In the genomic region with DNA sequence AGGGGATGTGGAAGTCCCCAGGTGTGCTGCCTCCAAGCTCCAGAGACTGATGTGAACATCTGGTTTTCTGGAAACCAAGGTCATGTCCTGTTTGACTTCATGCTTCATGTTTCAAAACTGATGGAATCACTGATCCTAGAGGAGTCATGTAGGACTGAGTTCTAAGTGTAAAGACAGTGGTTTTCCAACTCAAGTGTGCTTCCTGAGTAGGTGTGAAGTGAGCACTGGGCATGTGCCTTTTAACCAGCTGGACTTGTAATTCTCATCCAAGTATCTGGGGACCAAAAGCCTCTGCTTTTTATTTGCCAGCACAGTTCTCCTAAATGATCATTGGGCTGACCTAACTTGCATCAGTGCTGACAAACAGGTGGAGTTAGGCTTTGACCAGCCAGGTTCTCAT, we compare ENCODE assay signal across 24 cellular contexts. TPM values are rescaled to one million over a fixed set of nuclear protein-coding genes. Genes with fewer than 3 reads are reported as not detected.
DNase-seq lines count a peak whose midpoint lies in the region; ATAC-seq, FAIRE-seq and TF ChIP-seq lines count a peak whose summit lies in the region.
"Had no signal": no experiment of that assay in that cellular context is flagged by ENCODE, and none has a peak within 500 bp of the region (broad histone marks: within the 10 kb centered on the region; RNA-seq: fewer than 3 reads in every experiment).

No MANE protein-coding gene starts in this region.

- H4K20me1 ChIP-seq in BLaER1 (no peaks in the 10 kb centered on the region), IMR-90 (ENCODE audit: insufficient read depth, low read length) (no peaks in the 10 kb centered on the region), H1 (replicated peaks in 1 of 2; ENCODE audit: control insufficient read depth in 1 of 2, insufficient read depth in 2 of 2, low read length in 2 of 2) (no peaks in the 10 kb centered on the region)

- H3K14ac ChIP-seq in IMR-90 (replicated peaks; ENCODE audit: low read depth, low read length) (no peak overlapping the region), H1 (ENCODE audit: insufficient read length) (no peak overlapping the region)

- H3K4ac ChIP-seq in IMR-90 (ENCODE audit: low read depth, low read length) (no peak overlapping the region), H1 (replicated peaks; ENCODE audit: insufficient read length, low read depth, low read length) (no peak overlapping the region)

- peak overlapping the region; percentile 57 for H3K9ac ChIP-seq in BLaER1
- no peak overlapping the region for H3K9ac ChIP-seq in IMR-90 (ENCODE audit: low read depth, low read length)
- H3K9ac ChIP-seq in H1 (replicated peaks in 1 of 4; ENCODE audit: extremely low read depth in 1 of 4, low read depth in 3 of 4, low read length in 3 of 4) = no peak overlapping the region

- H3K27me3 Mint-ChIP-seq in osteocyte (ENCODE audit: unreplicated experiment) = no peaks in the 10 kb centered on the region
- no peaks in the 10 kb centered on the region for H3K27me3 Mint-ChIP-seq in Caco-2 (ENCODE audit: insufficient read depth, unreplicated experiment)

- H3K9me3 Mint-ChIP-seq in osteocyte (ENCODE audit: unreplicated experiment) = no peaks in the 10 kb centered on the region
- H3K9me3 Mint-ChIP-seq in Caco-2 (ENCODE audit: unreplicated experiment) = no peaks in the 10 kb centered on the region
- H3K9me3 Mint-ChIP-seq: T-cell had no signal

- DNase-seq in IMR-90 (no peak), H1 (ENCODE audit: low read depth in 1 of 2, low spot score in 2 of 2) (no peak), osteocyte (ENCODE audit: extremely low spot score, unreplicated experiment) (no peak), GM19240 (ENCODE audit: insufficient read length, low spot score) (no peak), Caco-2 (no peak)
- no peak for DNase-seq in stimulated activated naive CD4-positive, alpha-beta T cell treated with Interleukin-2 at 50 U/mL for 16 hours (lab: John Stamatoyannopoulos, UW)
- DNase-seq: AML-193, DND-41, Karpas-422, NCI-H2081 treated with DMSO at 0.1 percent for 48 hours, NCI-H2227 treated with DMSO at 0.1 percent for 48 hours, NCI-H510A, PC-9, SJCRH30, T-cell had no signal

- no TSS peak for BruUV-seq in IMR-90 (replicated peaks; lab: Mats Ljungman, UMichigan)
- BruUV-seq in Caco-2 (replicated peaks; lab: Mats Ljungman, UMichigan) = no TSS peak

- no peak overlapping the region for H2AK9ac ChIP-seq in IMR-90 (replicated peaks; ENCODE audit: low read depth, low read length, poor library complexity)

- H3K27ac ChIP-seq in BLaER1 = peak overlapping the region; percentile 65
- no peak overlapping the region for H3K27ac ChIP-seq in IMR-90 (ENCODE audit: insufficient read depth, low read length)
- H3K27ac ChIP-seq in H1 (ENCODE audit: low read depth, low read length) = no peak overlapping the region
- H3K27ac ChIP-seq: PC-9, SJCRH30 had no signal

- in situ Hi-C loops in IMR-90 (cut with MboI; ENCODE audit: low sequenced_read_pairs) = no loop called here

- peak overlapping the region; percentile 62 for H3K27ac Mint-ChIP-seq in osteocyte (ENCODE audit: unreplicated experiment)
- H3K27ac Mint-ChIP-seq in Caco-2 (ENCODE audit: unreplicated experiment) = no peak overlapping the region
- H3K27ac Mint-ChIP-seq: CD14-positive monocyte, IgD-negative memory B cell, T-cell had no signal

- dilution Hi-C loops in IMR-90 (cut with HindIII; ENCODE audit: low sequenced_read_pairs, unreplicated experiment) = no loop called here

- no peaks in the 10 kb centered on the region for H3K9me1 ChIP-seq in IMR-90 (ENCODE audit: insufficient read depth, low read length)

- no peak overlapping the region for H2BK20ac ChIP-seq in IMR-90 (ENCODE audit: low read depth, low read length)
- no peak overlapping the region for H2BK20ac ChIP-seq in H1 (ENCODE audit: low read length)

- H3K23me2 ChIP-seq in H1 (ENCODE audit: low read depth, low read length) = no peaks in the 10 kb centered on the region

- H2BK5ac ChIP-seq in IMR-90 (ENCODE audit: low read depth, low read length, poor library complexity, severe bottlenecking) (no peak overlapping the region), H1 (ENCODE audit: low read depth, low read length) (no peak overlapping the region)

- H3K4me2 ChIP-seq in BLaER1 (peak overlapping the region; percentile 69), IMR-90 (ENCODE audit: low read depth, low read length) (no peak overlapping the region), H1 (ENCODE audit: insufficient read depth in 1 of 2, low read depth in 2 of 2, low read length in 2 of 2) (no peak overlapping the region)
- H3K4me2 ChIP-seq: PC-9 had no signal

- H3K36me3 Mint-ChIP-seq in osteocyte (ENCODE audit: unreplicated experiment) = no peaks in the 10 kb centered on the region
- H3K36me3 Mint-ChIP-seq in Caco-2 (ENCODE audit: insufficient read depth, unreplicated experiment) = no peaks in the 10 kb centered on the region
- H3K36me3 Mint-ChIP-seq: CD14-positive monocyte, IgD-negative memory B cell, T-cell had no signal

- H4K5ac ChIP-seq in IMR-90 (ENCODE audit: low read depth, low read length) (no peak overlapping the region), H1 (ENCODE audit: insufficient read length, low read depth, low read length) (no peak overlapping the region)

- POLR2A ChIA-PET in IMR-90 (lab: Charles Lee; ENCODE audit: unreplicated experiment) = no interaction called here
- POLR2A ChIA-PET in H1 (lab: Charles Lee; ENCODE audit: partially characterized antibody) = no interaction called here
- POLR2A ChIA-PET in Caco-2 (lab: Charles Lee) = interaction anchor here (0.6 kb wide), 1 partner anchor 70 kb away, joined by 8 read pairs; no protein-coding TSS in a partner anchor

- H4K91ac ChIP-seq in IMR-90 (ENCODE audit: insufficient read depth, low read depth, low read length) = no peak overlapping the region
- no peak overlapping the region for H4K91ac ChIP-seq in H1 (replicated peaks; ENCODE audit: insufficient read length, low read length)

- H3K4me3 ChIP-seq in BLaER1 = no peak overlapping the region
- H3K4me3 ChIP-seq in IMR-90 (ENCODE audit: insufficient read depth, low read depth, low read length) = no peak overlapping the region
- no peak overlapping the region for H3K4me3 ChIP-seq in H1 (ENCODE audit: extremely low read depth in 1 of 4, insufficient read depth in 2 of 4, low read depth in 3 of 4, low read length in 4 of 4)
- no peak overlapping the region for H3K4me3 ChIP-seq in Caco-2 (ENCODE audit: low read depth, low read length)
- H3K4me3 ChIP-seq: PC-9, SJCRH30 had no signal

- H2AFZ ChIP-seq in IMR-90 (replicated peaks; ENCODE audit: low read length, poor library complexity) = no peak overlapping the region
- H2AFZ ChIP-seq in H1 (ENCODE audit: low read length) = no peak overlapping the region
- H2AFZ ChIP-seq: PC-9 had no signal

- no peaks in the 10 kb centered on the region for H3K27me3 ChIP-seq in BLaER1
- peaks cover 5% of the 10 kb centered on the region for H3K27me3 ChIP-seq in IMR-90 (ENCODE audit: control insufficient read depth, insufficient read depth, low read length)
- H3K27me3 ChIP-seq in H1 (replicated peaks in 1 of 4; ENCODE audit: control insufficient read depth in 3 of 4, extremely low read depth in 1 of 4, insufficient read depth in 3 of 4, low read length in 3 of 4) = no peaks in the 10 kb centered on the region; a peak in 2 of 7 replicates
- H3K27me3 ChIP-seq in Caco-2 (replicated peaks; ENCODE audit: control insufficient read depth, insufficient read depth, low read length) = no peaks in the 10 kb centered on the region
- H3K27me3 ChIP-seq: SJCRH30 had no signal

- peaks cover 100% of the 10 kb centered on the region for H3K4me1 ChIP-seq in BLaER1
- peaks cover 4% of the 10 kb centered on the region for H3K4me1 ChIP-seq in IMR-90 (ENCODE audit: control insufficient read depth, insufficient read depth, low read length)
- peaks cover 0 to 1% (median 0%) of the 10 kb centered on the region in 4 experiments; a peak in 1 of 7 replicates for H3K4me1 ChIP-seq in H1 (replicated peaks in 1 of 4; ENCODE audit: control insufficient read depth in 3 of 4, insufficient read depth in 4 of 4, low read length in 3 of 4)
- H3K4me1 ChIP-seq in Caco-2 = no peaks in the 10 kb centered on the region; the same call in 1 of the 2 replicates
- H3K4me1 ChIP-seq: SJCRH30 had no signal

- intact Hi-C loops in IMR-90 (cut with micrococcal nuclease) (no loop called here), Caco-2 (cut with micrococcal nuclease; ENCODE audit: unreplicated experiment) (no loop called here)

- FAIRE-seq in H1 (lab: Jason Lieb, UNC) = no peak
- FAIRE-seq: GM12891, H54, HTR-8/SVneo had no signal

- H3K79me1 ChIP-seq in IMR-90 (ENCODE audit: low read depth in 1 of 2, low read length in 2 of 2) = no peaks in the 10 kb centered on the region
- no peaks in the 10 kb centered on the region for H3K79me1 ChIP-seq in H1 (ENCODE audit: low read depth, low read length)

- H2BK120ac ChIP-seq in IMR-90 (ENCODE audit: low read depth, low read length) = peak overlapping the region; percentile 19; the same call in 1 of the 2 replicates
- H2BK120ac ChIP-seq in H1 (replicated peaks; ENCODE audit: low read depth, low read length) = no peak overlapping the region

- TF ChIP-seq RAD21 in IMR-90 (IDR thresholded peaks at IDR 0.05; ENCODE audit: low read length) = no peak
- no peak for TF ChIP-seq RAD21 in H1 (IDR thresholded peaks at IDR 0.05 in 1 of 2, conservative IDR thresholded peaks at IDR 0.05 in 1 of 2; ENCODE audit: low read depth in 2 of 2, low read length in 2 of 2)

- ATAC-seq in IMR-90 (ENCODE audit: low read depth) (no peak), GM18498 (IDR thresholded peaks at IDR 0.05; ENCODE audit: unreplicated experiment) (no peak)
- ATAC-seq: T-cell had no signal

- TF ChIP-seq POLR2A in IMR-90 (IDR thresholded peaks at IDR 0.05; ENCODE audit: low read depth, low read length) = no peak
- TF ChIP-seq POLR2A in H1 (IDR thresholded peaks at IDR 0.05; ENCODE audit: control extremely low read depth in 1 of 2, low read depth in 2 of 2, low read length in 2 of 2) = no peak

- H3K4me3 Mint-ChIP-seq in osteocyte (ENCODE audit: unreplicated experiment) (no peak overlapping the region), Caco-2 (ENCODE audit: unreplicated experiment) (no peak overlapping the region)
- H3K4me3 Mint-ChIP-seq: IgD-negative memory B cell, T-cell had no signal

- H2BK12ac ChIP-seq in H1 (ENCODE audit: low read depth, low read length) = no peak overlapping the region

- TF ChIP-seq CTCF in IMR-90 (conservative IDR thresholded peaks at IDR 0.05; ENCODE audit: low read depth, low read length) = no peak
- no peak for TF ChIP-seq CTCF in H1 (IDR thresholded peaks at IDR 0.05; ENCODE audit: control extremely low read depth in 1 of 3, insufficient read depth in 1 of 3, low read depth in 1 of 3, low read length in 3 of 3)
- TF ChIP-seq CTCF in osteocyte (IDR thresholded peaks at IDR 0.05) = no peak
- TF ChIP-seq CTCF in Caco-2 (IDR thresholded peaks at IDR 0.05; ENCODE audit: insufficient read depth in 1 of 2, low read depth in 1 of 2, low read length in 1 of 2, severe bottlenecking in 1 of 2, unreplicated experiment in 1 of 2) = no peak

- no peak for TF ChIP-seq EP300 in H1 (IDR thresholded peaks at IDR 0.05; ENCODE audit: borderline replicate concordance in 1 of 2, low read depth in 2 of 2, low read length in 2 of 2)

- H2BK15ac ChIP-seq in IMR-90 (ENCODE audit: low read depth, low read length) (0 out of 3 replicates have a peak overlapping the region, but pooled peaks have one; percentile 22), H1 (ENCODE audit: low read length) (no peak overlapping the region)

- peak overlapping the region; percentile 37 for H3K23ac ChIP-seq in IMR-90 (ENCODE audit: low read depth, low read length)
- H3K23ac ChIP-seq in H1 (ENCODE audit: insufficient read length) = no peak overlapping the region

- CTCF ChIA-PET in IMR-90 (lab: Yijun Ruan, JAX) = interaction anchor here (0.8 kb wide), 2 partner anchors 38 to 153 kb away, joined by 3 read pairs; partner anchors contain the start of gene ARHGAP29
- CTCF ChIA-PET in H1 (lab: Charles Lee; ENCODE audit: partially characterized antibody) = interaction anchor here (1.6 to 4.3 kb wide), 5 partner anchors 16 to 251 kb away, joined by 4 to 18 read pairs (median 6); no protein-coding TSS in a partner anchor
- CTCF ChIA-PET in Caco-2 (lab: Charles Lee) = no interaction called here

- H3K4me1 Mint-ChIP-seq in osteocyte (ENCODE audit: unreplicated experiment) (peaks cover 56% of the 10 kb centered on the region), Caco-2 (ENCODE audit: low read depth, unreplicated experiment) (peaks cover 8% of the 10 kb centered on the region)
- H3K4me1 Mint-ChIP-seq: CD14-positive monocyte, IgD-negative memory B cell had no signal

- no peaks in the 10 kb centered on the region for H3K36me3 ChIP-seq in BLaER1
- H3K36me3 ChIP-seq in IMR-90 (ENCODE audit: control insufficient read depth, insufficient read depth, low read length) = no peaks in the 10 kb centered on the region
- no peaks in the 10 kb centered on the region for H3K36me3 ChIP-seq in H1 (ENCODE audit: control insufficient read depth in 2 of 4, insufficient read depth in 4 of 4, low read length in 3 of 4)
- no peaks in the 10 kb centered on the region for H3K36me3 ChIP-seq in Caco-2 (ENCODE audit: control insufficient read depth, insufficient read depth, low read length)
- H3K36me3 ChIP-seq: SJCRH30 had no signal

- H3K56ac ChIP-seq in IMR-90 (ENCODE audit: extremely low read depth, insufficient read depth, low read length) (no peak overlapping the region), H1 (replicated peaks; ENCODE audit: insufficient read length, low read depth, low read length) (no peak overlapping the region)

- no peaks in the 10 kb centered on the region for H3K9me3 ChIP-seq in BLaER1
- no peaks in the 10 kb centered on the region for H3K9me3 ChIP-seq in IMR-90 (ENCODE audit: control insufficient read depth, insufficient read depth, low read length)
- H3K9me3 ChIP-seq in H1 (ENCODE audit: insufficient read depth in 2 of 2, low read depth in 1 of 2, low read length in 1 of 2) = no peaks in the 10 kb centered on the region
- H3K9me3 ChIP-seq in Caco-2 = no peaks in the 10 kb centered on the region
- H3K9me3 ChIP-seq: SJCRH30 had no signal

- H2AK5ac ChIP-seq in IMR-90 (ENCODE audit: low read depth, low read length) (0 out of 2 replicates have a peak overlapping the region, but pooled peaks have one; percentile 25), H1 (ENCODE audit: low read depth, low read length) (no peak overlapping the region)

- no peak overlapping the region for H4K8ac ChIP-seq in IMR-90 (ENCODE audit: low read depth in 2 of 2, low read length in 2 of 2)
- no peak overlapping the region; the same call in 1 of the 2 replicates for H4K8ac ChIP-seq in H1 (ENCODE audit: extremely low read depth, insufficient read depth, low read length)

- H3K79me2 ChIP-seq in H1 (ENCODE audit: control insufficient read depth in 1 of 2, insufficient read depth in 2 of 2, low read length in 2 of 2) = no peaks in the 10 kb centered on the region

- H3K18ac ChIP-seq in IMR-90 (ENCODE audit: low read depth, low read length) = no peak overlapping the region
- no peak overlapping the region for H3K18ac ChIP-seq in H1 (ENCODE audit: extremely low read depth, low read length)

RNA-seq across cellular contexts. Expression of gene ABCA4, which starts 36.9 kb away (rescaled TPM):
- total RNA-seq in IMR-90 (2012; rRNA removed) (under 0.01 TPM in 2 replicates), osteocyte (6.0 and 6.6 TPM in 2 replicates), Caco-2 (2022) (1.0 and 1.8 TPM in 2 replicates)
- polyA plus RNA-seq in IMR-90 (2012; rRNA removed) (0.11 and 0.36 TPM in 2 replicates), H1 (2011; rRNA removed) (0.06 TPM in 2 replicates)
- polyA plus RNA-seq in IMR-90 (2012; cell fraction: cytosol; rRNA removed) = 0.01 and 0.07 TPM in 2 replicates
- 0.40 and 0.99 TPM in 2 replicates for polyA plus RNA-seq in IMR-90 (2012; cell fraction: nucleus; rRNA removed; ENCODE audit: low replicate concordance)
- total RNA-seq in H1 (2021; fragmentation: NEBNext Ultra II Directional; extraction: Animal tissue kit (Norgen Biotek cat#: 25700)) = not detected in 2 replicates
- 0.06 TPM for polyA plus RNA-seq in H1 (2011; cell fraction: cytosol; rRNA removed)
- 0.50 TPM for polyA plus RNA-seq in H1 (2011; cell fraction: nucleus; rRNA removed)
- 0.12 to 0.62 TPM (median 0.24 TPM) in 4 replicates for polyA plus RNA-seq in H1 (2012, experiment 1 of 2)
- not detected for polyA plus RNA-seq in H1 (2012, experiment 2 of 2)
- polyA plus RNA-seq in H1 (2013, experiment 1 of 2) = 0.06 TPM
- 0.07 TPM for polyA plus RNA-seq in H1 (2013, experiment 2 of 2)
- polyA minus RNA-seq in H1 (2011; rRNA and poly(A)+ RNA removed) = 0.02 and 0.03 TPM in 2 replicates
- polyA minus RNA-seq in H1 (2011; cell fraction: cytosol; rRNA and poly(A)+ RNA removed) = not detected
- polyA minus RNA-seq in H1 (2011; cell fraction: nucleus; rRNA and poly(A)+ RNA removed) = not detected
- total RNA-seq: A172, MCF 10A, T-cell had no signal
- polyA plus RNA-seq: CD14-positive monocyte, IgD-negative memory B cell had no signal
